In the genomic region with DNA sequence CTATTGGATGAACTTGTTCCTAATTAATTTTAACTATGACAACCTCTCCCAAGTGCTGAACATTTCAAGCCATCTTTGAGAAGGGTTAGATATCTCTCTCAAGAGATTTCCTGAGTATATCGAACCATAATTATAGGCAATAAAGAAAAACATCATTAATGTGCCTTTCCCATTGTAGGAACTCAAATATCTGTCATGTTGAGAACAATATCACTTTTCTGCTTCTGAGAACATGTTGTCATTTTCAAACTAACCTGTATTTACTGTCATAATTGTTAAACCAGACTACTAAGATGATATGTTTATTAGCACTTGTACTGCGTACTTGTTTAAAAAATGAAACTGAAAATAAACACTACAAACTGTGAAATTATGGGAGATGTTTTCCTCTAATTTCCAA, we compare ENCODE assay signal across 11 cellular contexts. TPM values are rescaled to one million over a fixed set of nuclear protein-coding genes. Genes with fewer than 3 reads are reported as not detected.
A peak's percentile ranks its signal among the peaks of the same experiment; 100 is the strongest.
DNase-seq lines count a peak whose midpoint lies in the region; ATAC-seq, FAIRE-seq and TF ChIP-seq lines count a peak whose summit lies in the region.
"Had no signal": no experiment of that assay in that cellular context is flagged by ENCODE, and none has a peak within 500 bp of the region (broad histone marks: within the 10 kb centered on the region; RNA-seq: fewer than 3 reads in every experiment).

No MANE protein-coding gene starts in this region.

- in situ Hi-C loops in HepG2 (cut with HindIII; ENCODE audit: extremely low pct_ligation_motif_present, low pct_unique_long_range_greater_than_20kb) = no loop called here

- H3K4me1 Mint-ChIP-seq in activated naive CD8-positive, alpha-beta T cell treated with anti-CD3 and anti-CD28 coated beads for 36 hours = peaks cover 54% of the 10 kb centered on the region
- H3K4me1 Mint-ChIP-seq in mesothelial cell of epicardium = peaks cover 41% of the 10 kb centered on the region

- H3K27ac Mint-ChIP-seq in activated naive CD8-positive, alpha-beta T cell treated with anti-CD3 and anti-CD28 coated beads for 36 hours = no peak overlapping the region
- H3K27ac Mint-ChIP-seq in mesothelial cell of epicardium = peak overlapping the region; percentile 68

- WGBS in liver = 32% methylated on average over 2 of the region's 2 CpGs
- 97% methylated on average over 2 of the region's 2 CpGs for WGBS in HepG2 (ENCODE audit: low lambda C conversion rate)

- H3K4me3 ChIP-seq in liver (ENCODE audit: low read depth in 1 of 3, low read length in 3 of 3) = peak overlapping the region in 1 of 3 donors; percentile 38
- no peak overlapping the region for H3K4me3 ChIP-seq in HepG2 (replicated peaks in 1 of 3; ENCODE audit: insufficient read depth in 1 of 3, low read depth in 2 of 3, low read length in 3 of 3)
- peak overlapping the region; percentile 1 to 7 for H3K4me3 ChIP-seq in vagina
- H3K4me3 ChIP-seq: SJCRH30 had no signal

- no peak overlapping the region for H2AFZ ChIP-seq in HepG2 (ENCODE audit: low read length)

- no peak overlapping the region for H3K4me2 ChIP-seq in HepG2 (ENCODE audit: low read depth, low read length)

- H3K9me3 Mint-ChIP-seq in activated naive CD8-positive, alpha-beta T cell treated with anti-CD3 and anti-CD28 coated beads for 36 hours = peaks cover under 1% of the 10 kb centered on the region
- H3K9me3 Mint-ChIP-seq in mesothelial cell of epicardium = no peaks in the 10 kb centered on the region
- H3K9me3 Mint-ChIP-seq: neural crest cell had no signal

- no peak for DNase-seq in HepG2 (ENCODE audit: low spot score)
- DNase-seq in activated naive CD8-positive, alpha-beta T cell treated with anti-CD3 and anti-CD28 coated beads for 36 hours = no peak
- no peak for DNase-seq in mesothelial cell of epicardium (ENCODE audit: low spot score in 2 of 2, unreplicated experiment in 2 of 2)
- no peak for DNase-seq in vagina (ENCODE audit: extremely low spot score in 2 of 2)
- no peak for DNase-seq in NCI-H187 treated with DMSO at 0.1 percent for 48 hours (lab: John Stamatoyannopoulos, UW)
- DNase-seq in NCI-H1436 treated with DMSO at 0.1 percent for 48 hours (lab: John Stamatoyannopoulos, UW) = no peak
- DNase-seq: SJCRH30 had no signal

- CTCF ChIA-PET in HepG2 (lab: Yijun Ruan, JAX; ENCODE audit: low intra/inter-chr PET ratio, low total read pairs) = no interaction called here

- TF ChIP-seq CTCF in liver (IDR thresholded peaks at IDR 0.05; ENCODE audit: low read depth, low read length, missing input control) (no peak), HepG2 (CRISPR knock-in tag; IDR thresholded peaks at IDR 0.05) (no peak), mesothelial cell of epicardium (IDR thresholded peaks at IDR 0.05; ENCODE audit: unreplicated experiment) (no peak), vagina (IDR thresholded peaks at IDR 0.05) (no peak)

- no TSS peak for BruUV-seq in HepG2 (replicated peaks; lab: Mats Ljungman, UMichigan)

- peaks cover 4% of the 10 kb centered on the region for H3K36me3 Mint-ChIP-seq in activated naive CD8-positive, alpha-beta T cell treated with anti-CD3 and anti-CD28 coated beads for 36 hours
- H3K36me3 Mint-ChIP-seq in mesothelial cell of epicardium = no peaks in the 10 kb centered on the region

- H3K36me3 ChIP-seq in liver (ENCODE audit: control insufficient read depth in 4 of 4, insufficient read depth in 3 of 4, low read depth in 1 of 4, low read length in 3 of 4) (no peaks in the 10 kb centered on the region), HepG2 (replicated peaks in 1 of 2; ENCODE audit: control insufficient read depth in 1 of 2, insufficient read depth in 2 of 2, low read length in 2 of 2) (no peaks in the 10 kb centered on the region), vagina (no peaks in the 10 kb centered on the region)
- H3K36me3 ChIP-seq: SJCRH30 had no signal

- no peak for TF ChIP-seq EP300 in HepG2 (IDR thresholded peaks at IDR 0.05; ENCODE audit: low read depth in 2 of 2, low read length in 2 of 2)
- TF ChIP-seq EP300 in HepG2 (CRISPR knock-in tag; IDR thresholded peaks at IDR 0.05; ENCODE audit: borderline replicate concordance) = no peak

- TF ChIP-seq POLR2A in HepG2 (IDR thresholded peaks at IDR 0.05; ENCODE audit: insufficient read depth in 1 of 2, low read depth in 2 of 2, low read length in 2 of 2) = no peak
- no peak for TF ChIP-seq POLR2A in vagina (IDR thresholded peaks at IDR 0.05)

- H3K27me3 ChIP-seq in liver (ENCODE audit: control insufficient read depth in 4 of 4, insufficient read depth in 4 of 4, low read length in 3 of 4) (no peaks in the 10 kb centered on the region), HepG2 (ENCODE audit: control insufficient read depth in 1 of 2, insufficient read depth in 2 of 2, low read length in 2 of 2) (no peaks in the 10 kb centered on the region), vagina (no peaks in the 10 kb centered on the region)
- H3K27me3 ChIP-seq: SJCRH30 had no signal

- ATAC-seq in HepG2 (no peak), GM18517 (IDR thresholded peaks at IDR 0.05; ENCODE audit: unreplicated experiment) (no peak)
- ATAC-seq: esophagus mucosa had no signal

- peaks cover 8% of the 10 kb centered on the region for H4K20me1 ChIP-seq in HepG2 (ENCODE audit: insufficient read depth, low read length)

- H3K27ac ChIP-seq in liver (ENCODE audit: low read depth in 1 of 2, low read length in 2 of 2) (peak overlapping the region; percentile 49 to 71), HepG2 (ENCODE audit: extremely low read length, insufficient read depth, low read length) (no peak overlapping the region), vagina (peak overlapping the region; percentile 90)
- H3K27ac ChIP-seq: SJCRH30 had no signal

- no peak for FAIRE-seq in HepG2 (lab: Jason Lieb, UNC)

- H3K9me3 ChIP-seq in liver (ENCODE audit: control insufficient read depth in 4 of 4, low read length in 3 of 4) (no peaks in the 10 kb centered on the region), HepG2 (ENCODE audit: low read length) (no peaks in the 10 kb centered on the region), vagina (no peaks in the 10 kb centered on the region)
- H3K9me3 ChIP-seq: SJCRH30 had no signal

- H3K4me3 Mint-ChIP-seq in activated naive CD8-positive, alpha-beta T cell treated with anti-CD3 and anti-CD28 coated beads for 36 hours = peak overlapping the region; percentile 14
- H3K4me3 Mint-ChIP-seq in mesothelial cell of epicardium = no peak overlapping the region

- intact Hi-C loops in HepG2 (cut with micrococcal nuclease; ENCODE audit: unreplicated experiment) (no loop called here), vagina (cut with DNase I) (no loop called here)

- H3K4me1 ChIP-seq in liver (ENCODE audit: control insufficient read depth in 4 of 4, insufficient read depth in 4 of 4, low read length in 3 of 4) = peaks cover 5 to 49% (median 15%) of the 10 kb centered on the region in 4 donors
- H3K4me1 ChIP-seq in HepG2 (ENCODE audit: insufficient read depth, low read length) = peaks cover 50% of the 10 kb centered on the region
- peaks cover 81% of the 10 kb centered on the region for H3K4me1 ChIP-seq in vagina

- POLR2A ChIA-PET in HepG2 (lab: Yijun Ruan, JAX) = no interaction called here

- H3K9ac ChIP-seq in liver (ENCODE audit: low read depth in 1 of 2, low read length in 2 of 2) (peak overlapping the region; percentile 64 to 75), HepG2 (ENCODE audit: insufficient read depth, low read depth, low read length) (no peak overlapping the region)

- H3K79me2 ChIP-seq in HepG2 (ENCODE audit: insufficient read depth, low read length) = peaks cover 84% of the 10 kb centered on the region

- TF ChIP-seq RAD21 in liver (IDR thresholded peaks at IDR 0.05) (no peak), HepG2 (CRISPR knock-in tag; IDR thresholded peaks at IDR 0.05) (no peak)

- H3K27me3 Mint-ChIP-seq in activated naive CD8-positive, alpha-beta T cell treated with anti-CD3 and anti-CD28 coated beads for 36 hours = no peaks in the 10 kb centered on the region
- no peaks in the 10 kb centered on the region for H3K27me3 Mint-ChIP-seq in mesothelial cell of epicardium (ENCODE audit: low read depth)

TF ChIP-seq in liver, 16 proteins besides CTCF, POLR2A, EP300 and RAD21 (continues in another document):
- no peak for TF ChIP-seq FOXA1 (IDR thresholded peaks at IDR 0.05)
- TF ChIP-seq EGR1 (IDR thresholded peaks at IDR 0.05; ENCODE audit: low read depth in 2 of 2) = no peak
- TF ChIP-seq RXRA (IDR thresholded peaks at IDR 0.05) = no peak

TF ChIP-seq in HepG2, 621 proteins besides CTCF, POLR2A, EP300 and RAD21 (continues in another document):
- TF ChIP-seq ZMYM4 (CRISPR knock-in tag; IDR thresholded peaks at IDR 0.05) (no peak), NFE2 (CRISPR knock-in tag; IDR thresholded peaks at IDR 0.05) (no peak), ZNF484 (CRISPR knock-in tag; IDR thresholded peaks at IDR 0.05; ENCODE audit: borderline replicate concordance, low read depth) (no peak), ZNF678 (CRISPR knock-in tag; IDR thresholded peaks at IDR 0.05) (no peak)

RNA-seq across cellular contexts. Expression of a gene that starts 4.3 kb away (rescaled TPM):
- total RNA-seq in liver (10 to 100 TPM; 25.3 to 52.1 TPM), HepG2 (2016; rRNA removed; fragmentation: Illumina TruSeq; extraction: Trizol) (19.3 and 33.6 TPM in 2 replicates), mesothelial cell of epicardium (50.3 to 53.4 TPM (median 52.5 TPM) in 3 replicates), vagina (70.5 TPM)
- polyA plus RNA-seq in liver (10 to 100 TPM in 1 of 2 donors, 1 to 10 TPM in 1; 8.8 to 13.0 TPM), HepG2 (2011; rRNA removed) (13.5 and 14.3 TPM in 2 replicates)
- total RNA-seq in HepG2 (2016; cell fraction: cytosol; rRNA removed; fragmentation: Illumina TruSeq; extraction: Trizol; ENCODE audit: low read depth) = 18.9 and 24.9 TPM in 2 replicates
- total RNA-seq in HepG2 (2016; cell fraction: insoluble cytoplasmic fraction; rRNA removed; fragmentation: Illumina TruSeq; extraction: Trizol) = 18.3 and 30.7 TPM in 2 replicates
- total RNA-seq in HepG2 (2016; cell fraction: membrane; rRNA removed; fragmentation: Illumina TruSeq; extraction: Trizol) = 20.2 and 23.7 TPM in 2 replicates
- 19.4 and 20.2 TPM in 2 replicates for total RNA-seq in HepG2 (2016; cell fraction: nucleus; rRNA removed; fragmentation: Illumina TruSeq; extraction: Trizol)
- polyA plus RNA-seq in HepG2 (2011; cell fraction: cytosol; rRNA removed) = 6.6 and 11.7 TPM in 2 replicates
- polyA plus RNA-seq in HepG2 (2011; cell fraction: nucleus; rRNA removed) = 11.1 and 13.7 TPM in 2 replicates
- 17.2 and 18.4 TPM in 2 replicates for polyA plus RNA-seq in HepG2 (2012)
- polyA plus RNA-seq in HepG2 (2016; cell fraction: cytosol; fragmentation: Illumina TruSeq; extraction: Trizol; ENCODE audit: low read depth) = 1.9 and 2.1 TPM in 2 replicates
- 22.3 and 23.1 TPM in 2 replicates for polyA plus RNA-seq in HepG2 (2016; cell fraction: insoluble cytoplasmic fraction; fragmentation: Illumina TruSeq; extraction: Trizol; ENCODE audit: low read depth)
- 7.0 and 7.5 TPM in 2 replicates for polyA plus RNA-seq in HepG2 (2016; cell fraction: membrane; fragmentation: Illumina TruSeq; extraction: Trizol; ENCODE audit: low read depth)
- polyA plus RNA-seq in HepG2 (2016; cell fraction: nucleus; fragmentation: Illumina TruSeq; extraction: Trizol; ENCODE audit: insufficient read depth, low read depth) = 18.0 and 18.2 TPM in 2 replicates
- 20.3 and 23.0 TPM in 2 replicates for polyA minus RNA-seq in HepG2 (2011; rRNA and poly(A)+ RNA removed; ENCODE audit: low replicate concordance)
- polyA minus RNA-seq in HepG2 (2011; cell fraction: cytosol; rRNA and poly(A)+ RNA removed) = 28.8 and 39.2 TPM in 2 replicates
- 39.4 and 39.5 TPM in 2 replicates for polyA minus RNA-seq in HepG2 (2011; cell fraction: nucleus; rRNA and poly(A)+ RNA removed)
- 10 to 100 TPM; 53.5 to 55.0 TPM for total RNA-seq in activated naive CD8-positive, alpha-beta T cell treated with anti-CD3 and anti-CD28 coated beads for 36 hours

Comparison
In these comparisons a context has a peak if more than half of its experiments do, and no peak if none do; other contexts are left out.
1. H3K4me3 ChIP-seq: peak in vagina (2 of 2); none in HepG2 (0 of 3).